Comparison of ENCODE assay signal across 30 cellular contexts in the genomic region with DNA sequence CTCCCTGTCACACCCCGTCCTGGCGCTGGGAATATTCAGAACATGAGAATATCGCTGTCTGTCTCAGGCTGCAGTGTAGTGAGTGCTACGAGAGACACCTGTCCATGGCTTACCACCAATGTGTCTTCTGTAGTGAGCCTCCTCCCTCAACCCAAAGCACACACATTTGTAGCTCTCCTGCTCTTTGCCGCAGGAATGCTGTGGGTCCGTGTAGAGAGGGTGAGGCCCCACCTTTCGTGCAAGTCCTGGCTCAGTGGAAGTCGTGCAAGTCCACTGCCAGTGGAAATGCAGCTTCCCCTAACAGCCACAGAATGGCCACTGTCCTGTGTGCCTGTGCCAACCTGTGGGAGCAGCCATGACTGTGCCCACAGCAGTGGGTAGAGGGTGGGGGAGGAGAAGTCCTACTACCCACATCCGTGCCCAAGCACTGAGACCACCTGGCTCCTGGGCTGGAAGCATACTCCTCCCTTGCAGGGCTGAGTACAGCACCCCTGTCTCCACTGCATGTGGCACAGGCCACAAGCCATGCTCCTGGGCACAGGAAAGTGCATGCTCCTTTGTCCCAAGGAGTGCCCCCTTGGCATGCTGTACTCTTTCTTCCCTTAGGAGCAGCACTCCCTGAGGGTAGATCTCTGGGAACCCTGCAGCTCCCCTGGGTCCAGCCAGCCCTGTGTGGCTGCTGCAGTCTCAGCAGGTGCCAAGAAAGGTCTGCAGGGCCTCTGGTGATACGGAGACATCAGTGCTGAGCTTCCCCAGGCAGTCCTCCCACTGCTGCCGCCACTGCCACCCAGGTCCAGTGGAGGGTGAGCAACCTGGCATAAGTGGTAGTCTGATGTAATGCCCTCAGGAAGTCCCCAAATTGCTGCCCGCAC. TPM values are rescaled to one million over a fixed set of nuclear protein-coding genes. Genes with fewer than 3 reads are reported as not detected.
A peak's percentile ranks its signal among the peaks of the same experiment; 100 is the strongest.
DNase-seq lines count a peak whose midpoint lies in the region; ATAC-seq, FAIRE-seq and TF ChIP-seq lines count a peak whose summit lies in the region.
"Had no signal": no experiment of that assay in that cellular context is flagged by ENCODE, and none has a peak within 500 bp of the region (broad histone marks: within the 10 kb centered on the region; RNA-seq: fewer than 3 reads in every experiment).

No MANE protein-coding gene starts in this region.

- H3K4me3 ChIP-seq in HepG2 (replicated peaks in 1 of 3; ENCODE audit: insufficient read depth in 1 of 3, low read depth in 2 of 3, low read length in 3 of 3), result no peak overlapping the region
- H3K4me3 ChIP-seq: BLaER1 treated with 17β-estradiol and CSF1 and Interleukin-3, amounts not matched to agents 10 nM and 100 nM; breast epithelium; smooth muscle cell had no signal

- H3K9me3 Mint-ChIP-seq in H9 (no peaks in the 10 kb centered on the region), progenitor cell of endocrine pancreas (ENCODE audit: low read depth) (no peaks in the 10 kb centered on the region)

- no peak for TF ChIP-seq RAD21 in HepG2 (CRISPR knock-in tag; IDR thresholded peaks at IDR 0.05)

- no peak overlapping the region for H2BK20ac ChIP-seq in H9 (ENCODE audit: low read depth, low read length, poor library complexity, severe bottlenecking)

- no peak overlapping the region for H2AK5ac ChIP-seq in H9 (ENCODE audit: insufficient read length, low read length)

- H3K9me3 ChIP-seq in H9 (ENCODE audit: control insufficient read depth, low read depth, low read length) (no peaks in the 10 kb centered on the region), HepG2 (ENCODE audit: low read length) (no peaks in the 10 kb centered on the region)
- H3K9me3 ChIP-seq: breast epithelium had no signal

- DNase-seq in H9, result no peak
- DNase-seq in SW480 (ENCODE audit: low spot score), result peak; percentile 79
- no peak for DNase-seq in HepG2 (ENCODE audit: low spot score)
- no peak for DNase-seq in progenitor cell of endocrine pancreas (ENCODE audit: low spot score, unreplicated experiment)
- no peak for DNase-seq in NCI-H345 treated with DMSO at 0.1 percent for 48 hours (lab: John Stamatoyannopoulos, UW; ENCODE audit: unreplicated experiment)
- DNase-seq in activated naive CD4-positive, alpha-beta T cell (lab: John Stamatoyannopoulos, UW), result no peak
- DNase-seq in COLO829 (ENCODE audit: low spot score), result no peak
- DNase-seq: activated CD4-positive, alpha-beta T cell treated with anti-CD3 and anti-CD28 coated beads, Interleukin-2, amount 10 ng/mL, durations not matched to agents 7 days and 5 days; activated naive CD4-positive, alpha-beta T cell treated with Interleukin-2 at 50 U/mL for 16 hours; activated T-cell treated with anti-CD3 and anti-CD28 coated beads, Interleukin-2, amount 50 U/mL, for 72 hours; amygdala; COR-L47; effector CD8-positive, alpha-beta T cell; erythroblast; head of caudate nucleus; kidney glomerular epithelial cell; naive B cell; NCI-H1694; NCI-H2171; NCI-H524; retina; SHP77; stimulated activated CD4-positive, alpha-beta T cell treated with anti-CD3 and anti-CD28 coated beads, Interleukin-2, amount 100 ng/mL, for 24 hours had no signal

- no peak overlapping the region for H3K56ac ChIP-seq in H9 (ENCODE audit: insufficient read length, low read depth, low read length)

- H4K8ac ChIP-seq in H9 (replicated peaks; ENCODE audit: insufficient read length, low read depth, low read length), result no peak overlapping the region

- H3K4me1 ChIP-seq in H9 (ENCODE audit: insufficient read depth, low read length) (peaks cover 2% of the 10 kb centered on the region; the same call in 1 of the 2 replicates), HepG2 (ENCODE audit: insufficient read depth, low read length) (peaks cover 79% of the 10 kb centered on the region)
- H3K4me1 ChIP-seq: breast epithelium had no signal

- TF ChIP-seq POLR2A in HepG2 (IDR thresholded peaks at IDR 0.05; ENCODE audit: insufficient read depth in 1 of 2, low read depth in 2 of 2, low read length in 2 of 2), result no peak

- CTCF ChIA-PET in HepG2 (lab: Yijun Ruan, JAX; ENCODE audit: low intra/inter-chr PET ratio, low total read pairs), result no interaction called here

- H3K27me3 ChIP-seq in H9 (ENCODE audit: insufficient read depth, low read length), result no peaks in the 10 kb centered on the region
- no peaks in the 10 kb centered on the region for H3K27me3 ChIP-seq in HepG2 (ENCODE audit: control insufficient read depth in 1 of 2, insufficient read depth in 2 of 2, low read length in 2 of 2)
- H3K27me3 ChIP-seq: BLaER1 treated with 17β-estradiol and CSF1 and Interleukin-3, amounts not matched to agents 10 nM and 100 nM; breast epithelium had no signal

- H3T11ph ChIP-seq in H9 (ENCODE audit: low read length), result no peak overlapping the region

- FAIRE-seq in HepG2 (lab: Jason Lieb, UNC), result no peak
- FAIRE-seq: colon had no signal

- H2BK15ac ChIP-seq in H9 (ENCODE audit: low read depth, low read length), result no peak overlapping the region

- BruUV-seq in HepG2 (replicated peaks; lab: Mats Ljungman, UMichigan), result no TSS peak

- H3K4me2 ChIP-seq in H9 (ENCODE audit: insufficient read depth, insufficient read length, low read length), result no peak overlapping the region
- peak overlapping the region; percentile 30 for H3K4me2 ChIP-seq in HepG2 (ENCODE audit: low read depth, low read length)
- H3K4me2 ChIP-seq: smooth muscle cell had no signal

- H4K91ac ChIP-seq in H9 (ENCODE audit: insufficient read length, low read depth, low read length), result no peak overlapping the region

- peaks cover 9 to 27% of the 10 kb centered on the region in 2 experiments for H3K36me3 ChIP-seq in HepG2 (replicated peaks in 1 of 2; ENCODE audit: control insufficient read depth in 1 of 2, insufficient read depth in 2 of 2, low read length in 2 of 2)
- H3K36me3 ChIP-seq: breast epithelium had no signal

- no peaks in the 10 kb centered on the region for H3K23me2 ChIP-seq in H9 (ENCODE audit: insufficient read length, low read depth, low read length, poor library complexity, severe bottlenecking)

- H3K27me3 Mint-ChIP-seq in H9 (ENCODE audit: low read depth) (no peaks in the 10 kb centered on the region), progenitor cell of endocrine pancreas (no peaks in the 10 kb centered on the region)
- H3K27me3 Mint-ChIP-seq: activated CD4-positive, alpha-beta T cell treated with anti-CD3 and anti-CD28 coated beads, Interleukin-2, amount 10 ng/mL, durations not matched to agents 7 days and 5 days; memory B cell; naive B cell had no signal

- H3K23ac ChIP-seq in H9 (ENCODE audit: insufficient read length, low read depth, low read length), result no peak overlapping the region

- H3K4me3 Mint-ChIP-seq in H9, result no peak overlapping the region
- H3K4me3 Mint-ChIP-seq in progenitor cell of endocrine pancreas (ENCODE audit: low read depth), result peak overlapping the region; percentile 44
- H3K4me3 Mint-ChIP-seq: activated CD4-positive, alpha-beta T cell treated with anti-CD3 and anti-CD28 coated beads, Interleukin-2, amount 10 ng/mL, durations not matched to agents 7 days and 5 days; activated T-cell treated with anti-CD3 and anti-CD28 coated beads, Interleukin-2, amount 50 U/mL, for 72 hours; memory B cell; T-helper 2 cell treated with Interferon-gamma antibody and Interleukin-4, amounts not matched to agents 5 μg/mL and 100 μg/mL, for 36 hours had no signal

- no CpG with 5 or more reads among the region's 12 CpGs for WGBS in H9 (ENCODE audit: extremely low coverage, insufficient read length, low lambda C conversion rate)
- WGBS in HepG2 (ENCODE audit: low lambda C conversion rate), result 93% methylated on average over 9 of the region's 12 CpGs

- intact Hi-C loops in HepG2 (cut with micrococcal nuclease; ENCODE audit: unreplicated experiment), result no loop called here

- H4K20me1 ChIP-seq in H9 (ENCODE audit: control insufficient read depth, insufficient read depth, insufficient read length) (no peaks in the 10 kb centered on the region), HepG2 (ENCODE audit: insufficient read depth, low read length) (peaks cover 24% of the 10 kb centered on the region)

- H2BK12ac ChIP-seq in H9 (ENCODE audit: insufficient read length, low read depth, low read length), result no peak overlapping the region

- POLR2A ChIA-PET in HepG2 (lab: Yijun Ruan, JAX), result interaction anchor here (1.0 to 1.9 kb wide), 2 partner anchors 27 to 270 kb away, joined by 4 read pairs; a partner anchor contains a TSS

- no peak overlapping the region for H3K4ac ChIP-seq in H9 (ENCODE audit: low read depth, low read length)

- H4K5ac ChIP-seq in H9 (ENCODE audit: insufficient read length, low read depth, low read length), result no peak overlapping the region

- H3K4me1 Mint-ChIP-seq in H9, result peaks cover 35 to 46% of the 10 kb centered on the region in 2 experiments
- peaks cover 32% of the 10 kb centered on the region for H3K4me1 Mint-ChIP-seq in progenitor cell of endocrine pancreas (ENCODE audit: low read depth)

- TF ChIP-seq EP300 in HepG2 (IDR thresholded peaks at IDR 0.05; ENCODE audit: low read depth in 2 of 2, low read length in 2 of 2) (no peak), HepG2 (CRISPR knock-in tag; IDR thresholded peaks at IDR 0.05; ENCODE audit: borderline replicate concordance) (no peak)

- no peak overlapping the region for H3K18ac ChIP-seq in H9 (ENCODE audit: insufficient read length, low read depth, low read length)

- H3K27ac ChIP-seq in H9 (ENCODE audit: insufficient read length, low read depth, low read length) (no peak overlapping the region), HepG2 (ENCODE audit: extremely low read length, insufficient read depth, low read length) (peak overlapping the region; percentile 33)
- H3K27ac ChIP-seq: BLaER1 treated with 17β-estradiol and CSF1 and Interleukin-3, amounts not matched to agents 10 nM and 100 nM; breast epithelium had no signal

- TF ChIP-seq CTCF in H9 (conservative IDR thresholded peaks at IDR 0.05) (no peak), HepG2 (CRISPR knock-in tag; IDR thresholded peaks at IDR 0.05) (no peak), progenitor cell of endocrine pancreas (IDR thresholded peaks at IDR 0.05; ENCODE audit: unreplicated experiment) (no peak)

- H3K9ac ChIP-seq in H9 (ENCODE audit: extremely low read depth, insufficient read length, low read length) (no peak overlapping the region), HepG2 (ENCODE audit: insufficient read depth, low read depth, low read length) (peak overlapping the region; percentile 10; the same call in 1 of the 2 replicates)
- H3K9ac ChIP-seq: BLaER1 treated with 17β-estradiol and CSF1 and Interleukin-3, amounts not matched to agents 10 nM and 100 nM had no signal

- in situ Hi-C loops in HepG2 (cut with HindIII; ENCODE audit: extremely low pct_ligation_motif_present, low pct_unique_long_range_greater_than_20kb), result no loop called here

- H3K14ac ChIP-seq in H9 (ENCODE audit: insufficient read depth, low read length), result no peak overlapping the region; the same call in 1 of the 2 replicates

- peak; percentile 49 for ATAC-seq in HepG2
- ATAC-seq: HCT116 had no signal

- H3K79me2 ChIP-seq in H9 (ENCODE audit: insufficient read depth, low read length), result peaks cover 12% of the 10 kb centered on the region; the same call in 1 of the 2 replicates
- peaks cover 98% of the 10 kb centered on the region for H3K79me2 ChIP-seq in HepG2 (ENCODE audit: insufficient read depth, low read length)

- H2BK120ac ChIP-seq in H9 (ENCODE audit: low read depth, low read length, poor library complexity, severe bottlenecking), result no peak overlapping the region

- H2AFZ ChIP-seq in H9 (ENCODE audit: low read length) (no peak overlapping the region), HepG2 (ENCODE audit: low read length) (no peak overlapping the region)

- H2BK5ac ChIP-seq in H9 (ENCODE audit: insufficient read length, low read length), result no peak overlapping the region

- H3K79me1 ChIP-seq in H9 (ENCODE audit: insufficient read depth, low read depth, low read length, poor library complexity, severe bottlenecking), result peaks cover 10% of the 10 kb centered on the region

- H3K36me3 Mint-ChIP-seq in H9 (ENCODE audit: insufficient read depth in 1 of 3, low read depth in 3 of 3), result peaks cover 25 to 34% (median 31%) of the 10 kb centered on the region in 3 experiments
- H3K36me3 Mint-ChIP-seq in progenitor cell of endocrine pancreas (ENCODE audit: insufficient read depth), result peaks cover 39% of the 10 kb centered on the region

- H3K27ac Mint-ChIP-seq in H9 (peak overlapping the region in 2 of 3 experiments; percentile 26 to 52; a peak in 5 of 7 replicates), progenitor cell of endocrine pancreas (peak overlapping the region; percentile 62)
- H3K27ac Mint-ChIP-seq: activated CD4-positive, alpha-beta T cell treated with anti-CD3 and anti-CD28 coated beads, Interleukin-2, amount 10 ng/mL, durations not matched to agents 7 days and 5 days; memory B cell; T-helper 2 cell treated with Interferon-gamma antibody and Interleukin-4, amounts not matched to agents 5 μg/mL and 100 μg/mL, for 36 hours had no signal

RNA-seq across cellular contexts. Expression of a gene that starts 28.0 kb away (rescaled TPM):
- total RNA-seq in H9 (2021), result 62.9 and 66.7 TPM in 2 replicates
- total RNA-seq in HepG2 (2016; rRNA removed; fragmentation: Illumina TruSeq; extraction: Trizol), result 44.8 and 70.0 TPM in 2 replicates
- total RNA-seq in HepG2 (2016; cell fraction: cytosol; rRNA removed; fragmentation: Illumina TruSeq; extraction: Trizol; ENCODE audit: low read depth), result 11.8 and 13.5 TPM in 2 replicates
- 36.8 and 73.6 TPM in 2 replicates for total RNA-seq in HepG2 (2016; cell fraction: insoluble cytoplasmic fraction; rRNA removed; fragmentation: Illumina TruSeq; extraction: Trizol)
- 11.5 and 15.2 TPM in 2 replicates for total RNA-seq in HepG2 (2016; cell fraction: membrane; rRNA removed; fragmentation: Illumina TruSeq; extraction: Trizol)
- total RNA-seq in HepG2 (2016; cell fraction: nucleus; rRNA removed; fragmentation: Illumina TruSeq; extraction: Trizol), result 129 and 155 TPM in 2 replicates
- 38.3 and 54.8 TPM in 2 replicates for polyA plus RNA-seq in HepG2 (2011; rRNA removed)
- 32.3 and 42.3 TPM in 2 replicates for polyA plus RNA-seq in HepG2 (2011; cell fraction: cytosol; rRNA removed)
- 77.8 and 83.2 TPM in 2 replicates for polyA plus RNA-seq in HepG2 (2011; cell fraction: nucleus; rRNA removed)
- 98.1 and 112 TPM in 2 replicates for polyA plus RNA-seq in HepG2 (2012)
- polyA plus RNA-seq in HepG2 (2016; cell fraction: cytosol; fragmentation: Illumina TruSeq; extraction: Trizol; ENCODE audit: low read depth), result 1.3 and 1.8 TPM in 2 replicates
- 22.6 and 26.7 TPM in 2 replicates for polyA plus RNA-seq in HepG2 (2016; cell fraction: insoluble cytoplasmic fraction; fragmentation: Illumina TruSeq; extraction: Trizol; ENCODE audit: low read depth)
- 1.8 and 3.1 TPM in 2 replicates for polyA plus RNA-seq in HepG2 (2016; cell fraction: membrane; fragmentation: Illumina TruSeq; extraction: Trizol; ENCODE audit: low read depth)
- polyA plus RNA-seq in HepG2 (2016; cell fraction: nucleus; fragmentation: Illumina TruSeq; extraction: Trizol; ENCODE audit: insufficient read depth, low read depth), result 85.6 and 90.1 TPM in 2 replicates
- polyA minus RNA-seq in HepG2 (2011; rRNA and poly(A)+ RNA removed; ENCODE audit: low replicate concordance), result 33.0 and 141 TPM in 2 replicates
- 119 and 184 TPM in 2 replicates for polyA minus RNA-seq in HepG2 (2011; cell fraction: cytosol; rRNA and poly(A)+ RNA removed)
- 265 and 283 TPM in 2 replicates for polyA minus RNA-seq in HepG2 (2011; cell fraction: nucleus; rRNA and poly(A)+ RNA removed)
- 144 and 147 TPM in 2 replicates for total RNA-seq in progenitor cell of endocrine pancreas
